24 cellular contexts compared by ENCODE assay signal in the genomic region with DNA sequence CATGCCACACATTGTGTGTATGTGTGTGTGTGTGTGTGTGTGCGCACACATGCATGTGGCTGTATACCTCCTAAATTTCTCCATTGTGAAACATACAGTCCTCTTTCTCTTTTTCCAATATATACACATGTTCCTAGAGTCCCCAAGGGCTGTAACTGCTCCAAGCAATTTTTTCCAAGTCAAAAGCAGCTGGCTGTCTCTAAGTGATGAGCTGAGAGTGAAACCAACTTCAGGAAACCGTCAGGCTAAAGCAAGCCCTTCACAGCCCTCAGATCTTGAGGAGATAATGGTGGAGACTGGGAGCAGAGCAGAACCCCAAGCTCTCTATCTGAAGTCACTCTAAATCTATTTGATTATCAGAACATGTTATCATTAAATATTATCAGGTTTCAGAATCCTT.
"Had no signal": no experiment of that assay in that cellular context is flagged by ENCODE, and none has a peak within 500 bp of the region (broad histone marks: within the 10 kb centered on the region; RNA-seq: fewer than 3 reads in every experiment).

No MANE protein-coding gene starts in this region.

- H3K27me3 ChIP-seq: stomach, thyroid gland, upper lobe of right lung had no signal

- H3K4me3 ChIP-seq: coronary artery, heart right ventricle, stomach, thyroid gland, upper lobe of right lung had no signal

- H3K9me3 Mint-ChIP-seq: activated B cell treated with CpG ODN at 0.5 μM for 24 hours; activated naive CD4-positive, alpha-beta T cell treated with anti-CD3 and anti-CD28 coated beads, Interleukin-2, amount 50 U/mL, for 24 hours; activated T-helper 2 cell treated with anti-CD3 and anti-CD28 coated beads, Interferon-gamma antibody, Interleukin-2, Interleukin-4, amounts not matched to agents 10 μg/mL and 5 μg/mL and 100 μg/mL, durations not matched to agents 14 hours and 24 hours and 36 hours; effector memory CD8-positive, alpha-beta T cell; memory B cell; natural killer cell had no signal

- ATAC-seq: activated CD4-positive, alpha-beta T cell treated with anti-CD3 and anti-CD28 coated beads for 36 hours; activated CD8-positive, alpha-beta memory T cell treated with anti-CD3 and anti-CD28 coated beads, Interleukin-2, amount 10 ng/mL, durations not matched to agents 7 days and 5 days; activated CD8-positive, alpha-beta T cell treated with anti-CD3 and anti-CD28 coated beads, Interleukin-2, amount 10 ng/mL, durations not matched to agents 7 days and 5 days; effector memory CD8-positive, alpha-beta T cell; esophagus mucosa; natural killer cell; upper lobe of right lung had no signal

- H3K9me3 ChIP-seq: heart right ventricle, thyroid gland, upper lobe of right lung had no signal

- H3K4me1 Mint-ChIP-seq: activated B cell treated with CpG ODN at 0.5 μM for 24 hours; activated naive CD4-positive, alpha-beta T cell treated with anti-CD3 and anti-CD28 coated beads, Interleukin-2, amount 50 U/mL, for 24 hours; natural killer cell had no signal

- H3K27ac Mint-ChIP-seq: activated B cell treated with CpG ODN at 0.5 μM for 24 hours; activated CD4-positive, alpha-beta T cell treated with anti-CD3 and anti-CD28 coated beads for 36 hours; activated CD8-positive, alpha-beta memory T cell treated with anti-CD3 and anti-CD28 coated beads, Interleukin-2, amount 10 ng/mL, durations not matched to agents 7 days and 5 days; activated CD8-positive, alpha-beta T cell treated with anti-CD3 and anti-CD28 coated beads, Interleukin-2, amount 10 ng/mL, durations not matched to agents 7 days and 5 days; activated naive CD4-positive, alpha-beta T cell treated with anti-CD3 and anti-CD28 coated beads, Interleukin-2, amount 50 U/mL, for 24 hours; activated T-helper 2 cell treated with anti-CD3 and anti-CD28 coated beads, Interferon-gamma antibody, Interleukin-2, Interleukin-4, amounts not matched to agents 10 μg/mL and 5 μg/mL and 100 μg/mL, durations not matched to agents 14 hours and 24 hours and 36 hours; effector memory CD8-positive, alpha-beta T cell; memory B cell; natural killer cell; T-helper 2 cell treated with Interferon-gamma antibody and Interleukin-4, amounts not matched to agents 5 μg/mL and 100 μg/mL, for 36 hours had no signal

- H3K4me1 ChIP-seq: stomach, thyroid gland, upper lobe of right lung had no signal

- H3K27me3 Mint-ChIP-seq: activated CD4-positive, alpha-beta T cell treated with anti-CD3 and anti-CD28 coated beads for 36 hours; activated CD8-positive, alpha-beta memory T cell treated with anti-CD3 and anti-CD28 coated beads, Interleukin-2, amount 10 ng/mL, durations not matched to agents 7 days and 5 days; activated naive CD4-positive, alpha-beta T cell treated with anti-CD3 and anti-CD28 coated beads, Interleukin-2, amount 50 U/mL, for 24 hours; effector memory CD8-positive, alpha-beta T cell; memory B cell had no signal

- DNase-seq: activated B cell treated with CpG ODN at 0.5 μM for 24 hours; activated CD4-positive, alpha-beta T cell treated with anti-CD3 and anti-CD28 coated beads for 36 hours; activated CD8-positive, alpha-beta memory T cell treated with anti-CD3 and anti-CD28 coated beads, Interleukin-2, amount 10 ng/mL, durations not matched to agents 7 days and 5 days; activated CD8-positive, alpha-beta T cell treated with anti-CD3 and anti-CD28 coated beads, Interleukin-2, amount 10 ng/mL, durations not matched to agents 7 days and 5 days; activated T-cell treated with anti-CD3 and anti-CD28 coated beads, Interleukin-2, amount 50 U/mL, for 48 hours; anterior cingulate cortex; cerebellar nuclear complex; effector memory CD8-positive, alpha-beta T cell; foreskin melanocyte; heart right ventricle; natural killer cell; posterior cingulate gyrus; right cardiac atrium; stimulated activated CD4-positive, alpha-beta T cell treated with anti-CD3 and anti-CD28 coated beads, Interleukin-2, amount 100 ng/mL, for 48 hours; stomach; T-helper 1 cell; thyroid gland; upper lobe of right lung had no signal

- H3K36me3 ChIP-seq: heart right ventricle, stomach, thyroid gland, upper lobe of right lung had no signal

- H3K4me3 Mint-ChIP-seq: activated B cell treated with CpG ODN at 0.5 μM for 24 hours; activated CD4-positive, alpha-beta T cell treated with anti-CD3 and anti-CD28 coated beads for 36 hours; activated CD8-positive, alpha-beta memory T cell treated with anti-CD3 and anti-CD28 coated beads, Interleukin-2, amount 10 ng/mL, durations not matched to agents 7 days and 5 days; activated CD8-positive, alpha-beta T cell treated with anti-CD3 and anti-CD28 coated beads, Interleukin-2, amount 10 ng/mL, durations not matched to agents 7 days and 5 days; activated naive CD4-positive, alpha-beta T cell treated with anti-CD3 and anti-CD28 coated beads, Interleukin-2, amount 50 U/mL, for 24 hours; effector memory CD8-positive, alpha-beta T cell; memory B cell; natural killer cell; T-helper 2 cell treated with Interferon-gamma antibody and Interleukin-4, amounts not matched to agents 5 μg/mL and 100 μg/mL, for 36 hours had no signal

- H3K27ac ChIP-seq: coronary artery, heart right ventricle, stomach, thyroid gland, upper lobe of right lung had no signal
